In the genomic region with DNA sequence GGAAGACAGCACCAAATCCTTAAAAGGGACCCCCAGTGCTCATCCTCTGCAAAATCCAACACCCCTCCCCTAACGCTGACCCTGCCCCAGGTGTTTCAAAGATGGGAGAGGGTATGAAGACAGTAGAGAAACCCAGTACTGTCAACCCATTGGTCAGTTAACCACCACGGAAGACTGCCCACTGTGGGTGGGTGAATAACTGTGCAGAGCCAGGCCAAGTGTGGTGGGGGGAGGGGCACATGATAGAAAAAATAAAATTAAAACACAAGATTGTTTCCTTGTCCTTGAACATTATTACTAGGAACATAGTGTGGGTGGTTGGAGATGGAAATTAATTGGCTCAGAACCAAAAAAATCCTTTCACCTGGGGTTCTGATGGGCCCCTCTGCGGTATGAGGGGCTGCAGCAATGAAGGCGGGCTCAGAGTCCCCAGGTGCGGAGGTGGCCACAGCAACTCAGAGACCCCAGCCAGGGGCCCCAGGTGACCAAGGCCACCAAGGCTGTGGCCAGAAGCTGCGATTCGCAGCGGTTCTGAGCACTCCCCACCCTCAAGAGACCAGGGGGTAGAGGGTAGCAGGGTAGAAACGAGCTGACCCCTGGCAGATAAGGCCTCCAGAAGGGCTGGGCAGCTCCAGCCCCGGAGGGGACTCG, we compare ENCODE assay signal across 8 cellular contexts. TPM values are rescaled to one million over a fixed set of nuclear protein-coding genes. Genes with fewer than 3 reads are reported as not detected.
DNase-seq lines count a peak whose midpoint lies in the region; ATAC-seq, FAIRE-seq and TF ChIP-seq lines count a peak whose summit lies in the region.

No MANE protein-coding gene starts in this region.

- H3K79me2 ChIP-seq in OCI-LY1 (ENCODE audit: insufficient read depth, low read length): no peaks in the 10 kb centered on the region

- H3K27ac Mint-ChIP-seq in CD14-positive monocyte (peak overlapping the region in 4 of 7 donors; percentile 43 to 85 (median 66)), nephron (peak overlapping the region; percentile 92 to 99 (median 98))

- intact Hi-C loops in CD14-positive monocyte (cut with micrococcal nuclease): no loop called here

- H3K27ac ChIP-seq in OCI-LY1 (ENCODE audit: low read depth, low read length, poor library complexity, severe bottlenecking) (peak overlapping the region; percentile 56), ectodermal cell (ENCODE audit: insufficient read depth, low read depth, low read length, poor library complexity, severe bottlenecking) (peak overlapping the region; percentile 98)

- WGBS in ectodermal cell, 2 experiments: 13% methylated on average over 11 of the region's 11 CpGs

- no peak for ATAC-seq in left lobe of liver

- 0 out of 2 replicates have a peak, but pooled peaks cover 4% of the 10 kb centered on the region for H3F3A ChIP-seq in OCI-LY1 (ENCODE audit: insufficient read depth, low read length)

- TF ChIP-seq CTCF in CD14-positive monocyte (IDR thresholded peaks at IDR 0.05) (no peak), OCI-LY1 (IDR thresholded peaks at IDR 0.05; ENCODE audit: low read length) (no peak; the same call in 1 of the 2 replicates), nephron (IDR thresholded peaks at IDR 0.05; ENCODE audit: unreplicated experiment in 3 of 3) (no peak)

- no peak overlapping the region for H2AFZ ChIP-seq in OCI-LY1 (ENCODE audit: low read length)

- no peaks in the 10 kb centered on the region for H4K20me1 ChIP-seq in OCI-LY1 (ENCODE audit: insufficient read depth, low read length)

- H3K9ac ChIP-seq in OCI-LY1 (ENCODE audit: low read length): peak overlapping the region; percentile 89

- H3K4me1 ChIP-seq in OCI-LY1 (ENCODE audit: insufficient read depth, low read length, severe bottlenecking): peaks cover 39% of the 10 kb centered on the region
- H3K4me1 ChIP-seq in ectodermal cell (ENCODE audit: control insufficient read depth, insufficient read depth, low read length): peaks cover 31% of the 10 kb centered on the region

- DNase-seq in CD14-positive monocyte (ENCODE audit: low spot score): no peak
- DNase-seq in mesenteric fat pad (ENCODE audit: low spot score): no peak
- no peak for DNase-seq in SK-N-DZ (ENCODE audit: low spot score)
- no peak for DNase-seq in GM19239 (ENCODE audit: insufficient read length, low spot score)
- no peak for DNase-seq in left lobe of liver (ENCODE audit: low spot score)

- peaks cover 33% of the 10 kb centered on the region for H3K36me3 ChIP-seq in OCI-LY1 (ENCODE audit: insufficient read depth, low read length)
- H3K36me3 ChIP-seq in ectodermal cell (ENCODE audit: control insufficient read depth, insufficient read depth, low read length): peaks cover 39% of the 10 kb centered on the region

- no peaks in the 10 kb centered on the region for H3K9me2 ChIP-seq in OCI-LY1 (ENCODE audit: low read depth, low read length)

- peaks cover 0 to 5% (median 1%) of the 10 kb centered on the region in 3 donors for H3K27me3 Mint-ChIP-seq in CD14-positive monocyte (ENCODE audit: low read depth in 3 of 3)
- H3K27me3 Mint-ChIP-seq in nephron (ENCODE audit: low read depth): peaks cover 3% of the 10 kb centered on the region

- peak overlapping the region; percentile 69 for H3K4me3 ChIP-seq in OCI-LY1 (ENCODE audit: low read depth, low read length, poor library complexity, severe bottlenecking)
- H3K4me3 ChIP-seq in ectodermal cell (ENCODE audit: insufficient read depth, low read depth, low read length): peak overlapping the region; percentile 74

- peak overlapping the region; percentile 92 for H3K4me2 ChIP-seq in OCI-LY1 (ENCODE audit: low read length)

- H3K4me1 Mint-ChIP-seq in CD14-positive monocyte (peaks cover 24% of the 10 kb centered on the region), nephron (peaks cover 61% of the 10 kb centered on the region)

- H3K9me3 ChIP-seq in OCI-LY1 (ENCODE audit: low read length) (no peaks in the 10 kb centered on the region), ectodermal cell (ENCODE audit: control insufficient read depth, low read length) (no peaks in the 10 kb centered on the region)

- FAIRE-seq in GM19239 (lab: Jason Lieb, UNC): no peak

- no peaks in the 10 kb centered on the region for H3K27me3 ChIP-seq in OCI-LY1 (ENCODE audit: insufficient read depth, low read length)
- H3K27me3 ChIP-seq in ectodermal cell (ENCODE audit: control insufficient read depth, insufficient read depth, low read length, poor library complexity, severe bottlenecking): no peaks in the 10 kb centered on the region

- peaks cover 0 to 3% (median 0%) of the 10 kb centered on the region in 7 donors for H3K9me3 Mint-ChIP-seq in CD14-positive monocyte
- H3K9me3 Mint-ChIP-seq in nephron: no peaks in the 10 kb centered on the region

- peak overlapping the region; percentile 82 to 89 for H3K4me3 Mint-ChIP-seq in CD14-positive monocyte
- peak overlapping the region; percentile 89 to 97 (median 90) for H3K4me3 Mint-ChIP-seq in nephron

- H3K36me3 Mint-ChIP-seq in CD14-positive monocyte: peaks cover 24 to 28% of the 10 kb centered on the region in 2 donors
- H3K36me3 Mint-ChIP-seq in nephron (ENCODE audit: low read depth): peaks cover 48% of the 10 kb centered on the region

RNA-seq across cellular contexts. Expression of a gene that starts 1.1 kb away (rescaled TPM):
- under 1 TPM; 0.29 to 0.50 TPM for polyA plus RNA-seq in CD14-positive monocyte
- polyA plus RNA-seq in ectodermal cell (2013, experiment 1 of 4): 121 TPM
- 133 TPM for polyA plus RNA-seq in ectodermal cell (2013, experiment 2 of 4)
- polyA plus RNA-seq in ectodermal cell (2013, experiment 3 of 4): 93.0 TPM
- polyA plus RNA-seq in ectodermal cell (2013, experiment 4 of 4): 107 TPM
- 236 TPM for total RNA-seq in mesenteric fat pad
- polyA plus RNA-seq in SK-N-DZ (2014; cell fraction: cytosol; rRNA removed): 8.5 and 10.8 TPM in 2 replicates
- polyA plus RNA-seq in SK-N-DZ (2014; cell fraction: nucleus; rRNA removed): 17.0 and 19.4 TPM in 2 replicates
- 102 TPM for total RNA-seq in left lobe of liver

RNA-seq across cellular contexts. Expression of a gene that starts 12.1 kb away (rescaled TPM):
- 10 to 100 TPM in 1 of 2 donors, 1 to 10 TPM in 1; 9.8 to 14.7 TPM for polyA plus RNA-seq in CD14-positive monocyte
- polyA plus RNA-seq in ectodermal cell (2013, experiment 1 of 4): 299 TPM
- polyA plus RNA-seq in ectodermal cell (2013, experiment 2 of 4): 260 TPM
- 251 TPM for polyA plus RNA-seq in ectodermal cell (2013, experiment 3 of 4)
- 277 TPM for polyA plus RNA-seq in ectodermal cell (2013, experiment 4 of 4)
- total RNA-seq in mesenteric fat pad: 54.0 TPM
- polyA plus RNA-seq in SK-N-DZ (2014; cell fraction: cytosol; rRNA removed): 201 and 209 TPM in 2 replicates
- polyA plus RNA-seq in SK-N-DZ (2014; cell fraction: nucleus; rRNA removed): 119 and 137 TPM in 2 replicates
- 24.3 TPM for total RNA-seq in left lobe of liver

RNA-seq across cellular contexts. Expression of a gene that starts 14.5 kb away (rescaled TPM):
- not detected for polyA plus RNA-seq in CD14-positive monocyte
- polyA plus RNA-seq in ectodermal cell (2013, experiment 1 of 4): 2.6 TPM
- 2.0 TPM for polyA plus RNA-seq in ectodermal cell (2013, experiment 2 of 4)
- 5.0 TPM for polyA plus RNA-seq in ectodermal cell (2013, experiment 3 of 4)
- polyA plus RNA-seq in ectodermal cell (2013, experiment 4 of 4): 7.1 TPM
- not detected for total RNA-seq in mesenteric fat pad
- polyA plus RNA-seq in SK-N-DZ (2014; cell fraction: cytosol; rRNA removed): 22.0 and 31.4 TPM in 2 replicates
- polyA plus RNA-seq in SK-N-DZ (2014; cell fraction: nucleus; rRNA removed): 27.6 and 42.7 TPM in 2 replicates
- total RNA-seq in left lobe of liver: 0.50 TPM

RNA-seq across cellular contexts. Expression of a gene that starts 57.3 kb away (rescaled TPM):
- polyA plus RNA-seq in CD14-positive monocyte: not detected
- not detected for polyA plus RNA-seq in ectodermal cell (2013, experiment 1 of 4)
- polyA plus RNA-seq in ectodermal cell (2013, experiment 2 of 4): not detected
- not detected for polyA plus RNA-seq in ectodermal cell (2013, experiment 3 of 4)
- not detected for polyA plus RNA-seq in ectodermal cell (2013, experiment 4 of 4)
- total RNA-seq in mesenteric fat pad (not detected), left lobe of liver (not detected)
- polyA plus RNA-seq in SK-N-DZ (2014; cell fraction: cytosol; rRNA removed): not detected in 2 replicates
- 1.6 TPM in 1 of 2 replicates, not detected in the other for polyA plus RNA-seq in SK-N-DZ (2014; cell fraction: nucleus; rRNA removed)
